ENCODE assay signal across 8 cellular contexts in genomic region chr7:95871078-95871848, GRCh38.
DNase-seq lines count a peak whose midpoint lies in the region; ATAC-seq and TF ChIP-seq lines count a peak whose summit lies in the region.

No MANE protein-coding gene starts in this region.

- H2AFZ ChIP-seq in Karpas-422 (ENCODE audit: low read length) (no peak overlapping the region), PC-3 (ENCODE audit: low read length) (no peak overlapping the region)

- DNase-seq in CD4-positive, alpha-beta T cell, result no peak
- peak; percentile 83 for DNase-seq in Karpas-422
- DNase-seq in PC-3, result peak; percentile 63
- peak; percentile 59 for DNase-seq in epithelial cell of esophagus (ENCODE audit: low read depth)
- no peak for DNase-seq in activated effector memory CD4-positive, alpha-beta T cell treated with Interleukin-2 at 50 U/mL for 16 hours
- no peak for DNase-seq in activated T-cell treated with anti-CD3 and anti-CD28 coated beads for 4 hours

- H4K20me1 ChIP-seq in Karpas-422 (ENCODE audit: insufficient read depth, low read depth, low read length) (no peaks in the 10 kb centered on the region), PC-3 (ENCODE audit: low read length) (no peaks in the 10 kb centered on the region)

- POLR2A ChIA-PET in CD4-positive, alpha-beta T cell (lab: Charles Lee), result no interaction called here
- POLR2A ChIA-PET in PC-3 (lab: Charles Lee; ENCODE audit: unreplicated experiment), result no interaction called here

- H3K4me3 ChIP-seq in Karpas-422 (ENCODE audit: low read length), result no peak overlapping the region
- H3K4me3 ChIP-seq in PC-3 (ENCODE audit: low read length), result no peak overlapping the region
- H3K4me3 ChIP-seq in epithelial cell of esophagus (ENCODE audit: low read length), result no peak overlapping the region

- no peak overlapping the region for H3K27ac ChIP-seq in CD4-positive, alpha-beta T cell (ENCODE audit: low read depth, low read length)
- H3K27ac ChIP-seq in Karpas-422 (ENCODE audit: low read length) (no peak overlapping the region), PC-3 (ENCODE audit: low read length) (no peak overlapping the region)

- no peaks in the 10 kb centered on the region for H3K36me3 Mint-ChIP-seq in CD4-positive, alpha-beta T cell (ENCODE audit: low read depth)
- H3K36me3 Mint-ChIP-seq in nephron (ENCODE audit: low read depth), result no peaks in the 10 kb centered on the region

- no peak overlapping the region for H3K27ac Mint-ChIP-seq in CD4-positive, alpha-beta T cell
- peak overlapping the region; percentile 10 to 23 (median 13) for H3K27ac Mint-ChIP-seq in nephron

- H3K79me2 ChIP-seq in Karpas-422 (ENCODE audit: low read length), result no peaks in the 10 kb centered on the region
- H3K79me2 ChIP-seq in PC-3 (ENCODE audit: low read length), result no peaks in the 10 kb centered on the region

- no peaks in the 10 kb centered on the region for H3K4me1 Mint-ChIP-seq in CD4-positive, alpha-beta T cell (ENCODE audit: low read depth)
- peaks cover 6% of the 10 kb centered on the region for H3K4me1 Mint-ChIP-seq in nephron

- H3F3A ChIP-seq in PC-3 (ENCODE audit: low read length, unreplicated experiment), result no peaks in the 10 kb centered on the region

- H3K9ac ChIP-seq in Karpas-422 (ENCODE audit: low read length) (no peak overlapping the region), PC-3 (ENCODE audit: low read length) (no peak overlapping the region)

- no peaks in the 10 kb centered on the region for H3K36me3 ChIP-seq in Karpas-422 (ENCODE audit: insufficient read depth, low read length)
- H3K36me3 ChIP-seq in PC-3 (ENCODE audit: low read depth, low read length), result no peaks in the 10 kb centered on the region

- BruUV-seq in PC-3 (replicated peaks; lab: Mats Ljungman, UMichigan), result no TSS peak

- CTCF ChIA-PET in CD4-positive, alpha-beta T cell (lab: Charles Lee), result no interaction called here
- CTCF ChIA-PET in PC-3 (lab: Charles Lee), result interaction anchor here (0.6 to 2.0 kb wide), 9 partner anchors 14 to 460 kb away, joined by 3 to 23 read pairs (median 3); partner anchors contain the start of gene DYNC1I1

- H3K27me3 Mint-ChIP-seq in CD4-positive, alpha-beta T cell, result peaks cover 19% of the 10 kb centered on the region
- H3K27me3 Mint-ChIP-seq in nephron (ENCODE audit: low read depth), result peaks cover 3% of the 10 kb centered on the region

- H3K4me1 ChIP-seq in Karpas-422 (ENCODE audit: low read length) (no peaks in the 10 kb centered on the region), PC-3 (ENCODE audit: insufficient read depth, low read length) (no peaks in the 10 kb centered on the region)

- TF ChIP-seq CTCF in CD4-positive, alpha-beta T cell (IDR thresholded peaks at IDR 0.05), result peak; percentile 29
- TF ChIP-seq CTCF in PC-3 (conservative IDR thresholded peaks at IDR 0.05; ENCODE audit: low read depth, low read length), result peak; percentile 80
- peak; percentile 66 for TF ChIP-seq CTCF in epithelial cell of esophagus (IDR thresholded peaks at IDR 0.05; ENCODE audit: insufficient read depth, low read depth, low read length, missing control alignments)
- peak; percentile 59 to 72 (median 64) for TF ChIP-seq CTCF in nephron (IDR thresholded peaks at IDR 0.05; ENCODE audit: unreplicated experiment in 3 of 3)

- H3K9me3 Mint-ChIP-seq in CD4-positive, alpha-beta T cell, result no peaks in the 10 kb centered on the region
- H3K9me3 Mint-ChIP-seq in nephron, result no peaks in the 10 kb centered on the region

- H3K27me3 ChIP-seq in CD4-positive, alpha-beta T cell (ENCODE audit: control insufficient read depth, insufficient read depth, low read length), result no peaks in the 10 kb centered on the region
- H3K27me3 ChIP-seq in Karpas-422 (ENCODE audit: low read length), result no peaks in the 10 kb centered on the region
- no peaks in the 10 kb centered on the region for H3K27me3 ChIP-seq in PC-3 (ENCODE audit: low read length)

- intact Hi-C loops in CD4-positive, alpha-beta T cell (cut with DNase I, micrococcal nuclease), result loop anchor here in 1 of 2 experiments (5.0 kb wide), 1 partner anchor 144 kb away; no protein-coding TSS in a partner anchor
- intact Hi-C loops in PC-3 (cut with micrococcal nuclease), result loop anchor here (1.0 to 2.0 kb wide), 2 partner anchors 76 to 148 kb away; no protein-coding TSS in a partner anchor

- ATAC-seq in CD4-positive, alpha-beta T cell (ENCODE audit: poor library complexity), result no peak
- peak; percentile 68 for ATAC-seq in GM18907 (IDR thresholded peaks at IDR 0.05; ENCODE audit: unreplicated experiment)
- peak; percentile 75 for ATAC-seq in PC-3

- H3K4me2 ChIP-seq in Karpas-422 (ENCODE audit: low read depth, low read length, poor library complexity, severe bottlenecking), result no peak overlapping the region
- no peak overlapping the region for H3K4me2 ChIP-seq in PC-3 (ENCODE audit: low read length)

- no peak overlapping the region for H3K4me3 Mint-ChIP-seq in CD4-positive, alpha-beta T cell
- no peak overlapping the region for H3K4me3 Mint-ChIP-seq in nephron

- H3K9me3 ChIP-seq in CD4-positive, alpha-beta T cell (ENCODE audit: control insufficient read depth, low read length), result no peaks in the 10 kb centered on the region
- H3K9me3 ChIP-seq in Karpas-422 (ENCODE audit: low read length) (no peaks in the 10 kb centered on the region), PC-3 (ENCODE audit: low read length) (no peaks in the 10 kb centered on the region)

- H3K9me2 ChIP-seq in Karpas-422 (replicated peaks; ENCODE audit: insufficient read depth, low read length) (no peaks in the 10 kb centered on the region), PC-3 (replicated peaks; ENCODE audit: low read length) (no peaks in the 10 kb centered on the region)

Comparison
In these comparisons a context has a peak if more than half of its experiments do, and no peak if none do; other contexts are left out.
1. DNase-seq: peak in Karpas-422 (single experiment), PC-3 (single experiment) and epithelial cell of esophagus (single experiment); none in CD4-positive, alpha-beta T cell (0 of 10), activated effector memory CD4-positive, alpha-beta T cell treated with Interleukin-2 at 50 U/mL for 16 hours (single experiment) and activated T-cell treated with anti-CD3 and anti-CD28 coated beads for 4 hours (single experiment).
2. CTCF ChIP-seq: peak in every context shown above with its lines; median percentile 80 in PC-3; 66 in epithelial cell of esophagus; 64 in nephron; 29 in CD4-positive, alpha-beta T cell.